ENCODE assay signal across 12 cellular contexts in the genomic region with DNA sequence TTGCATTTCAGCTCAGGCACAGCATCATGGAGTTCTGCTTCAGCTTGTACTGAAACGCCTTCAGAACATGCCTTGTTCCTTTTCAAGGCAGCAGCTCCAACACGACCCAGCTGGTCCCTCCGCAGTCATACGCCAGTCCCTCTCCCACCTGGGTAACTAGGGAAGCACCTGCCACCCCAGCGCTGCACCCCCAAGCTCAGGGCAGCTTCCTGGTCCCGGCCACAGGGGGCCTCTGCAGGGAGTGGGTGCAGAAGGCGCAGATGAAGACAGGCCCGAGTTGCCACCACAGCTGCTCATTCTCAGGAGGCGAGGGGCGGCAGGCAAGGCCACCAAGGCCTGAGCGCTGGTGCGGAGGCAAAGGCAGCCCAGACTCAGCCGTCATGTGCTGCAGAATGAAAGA. TPM values are rescaled to one million over a fixed set of nuclear protein-coding genes. Genes with fewer than 3 reads are reported as not detected.
DNase-seq lines count a peak whose midpoint lies in the region; ATAC-seq, FAIRE-seq and TF ChIP-seq lines count a peak whose summit lies in the region.
"Had no signal": no experiment of that assay in that cellular context is flagged by ENCODE, and none has a peak within 500 bp of the region (broad histone marks: within the 10 kb centered on the region; RNA-seq: fewer than 3 reads in every experiment).

No MANE protein-coding gene starts in this region.

- H3K4me3 Mint-ChIP-seq in CD4-positive, CD25-positive, alpha-beta regulatory T cell = no peak overlapping the region
- H3K4me3 Mint-ChIP-seq in mesothelial cell of epicardium = no peak overlapping the region

- H3K27ac ChIP-seq in CD4-positive, CD25-positive, alpha-beta regulatory T cell (ENCODE audit: insufficient read depth, low read length, poor library complexity, severe bottlenecking) = peak overlapping the region; percentile 17
- H3K27ac ChIP-seq in Peyer's patch (peak overlapping the region in 3 of 4 donors; percentile 40 to 64 (median 59)), H1 (ENCODE audit: low read depth, low read length) (no peak overlapping the region), psoas muscle (peak overlapping the region; percentile 99)

- no peak overlapping the region for H2AK5ac ChIP-seq in H1 (ENCODE audit: low read depth, low read length)

- TF ChIP-seq CTCF in Peyer's patch (IDR thresholded peaks at IDR 0.05) (no peak), H1 (IDR thresholded peaks at IDR 0.05; ENCODE audit: control extremely low read depth in 1 of 3, insufficient read depth in 1 of 3, low read depth in 1 of 3, low read length in 3 of 3) (no peak), psoas muscle (IDR thresholded peaks at IDR 0.05) (no peak), mesothelial cell of epicardium (IDR thresholded peaks at IDR 0.05; ENCODE audit: unreplicated experiment) (no peak)

- peaks cover 89% of the 10 kb centered on the region for H3K36me3 ChIP-seq in CD4-positive, CD25-positive, alpha-beta regulatory T cell (ENCODE audit: control insufficient read depth, insufficient read depth, low read length)
- H3K36me3 ChIP-seq in Peyer's patch (peaks cover 0 to 97% (median 2%) of the 10 kb centered on the region in 3 donors), H1 (ENCODE audit: control insufficient read depth in 2 of 4, insufficient read depth in 4 of 4, low read length in 3 of 4) (peaks cover 40 to 92% (median 73%) of the 10 kb centered on the region in 4 experiments), psoas muscle (ENCODE audit: insufficient read depth in 1 of 2, low read depth in 1 of 2) (peaks cover 11 to 82% of the 10 kb centered on the region in 2 donors)

- intact Hi-C loops in psoas muscle (cut with DNase I) = no loop called here

- no peak overlapping the region for H3K9ac ChIP-seq in H1 (replicated peaks in 1 of 4; ENCODE audit: extremely low read depth in 1 of 4, low read depth in 3 of 4, low read length in 3 of 4)

- no peak for TF ChIP-seq POLR2A in Peyer's patch (IDR thresholded peaks at IDR 0.05)
- TF ChIP-seq POLR2A in H1 (IDR thresholded peaks at IDR 0.05; ENCODE audit: control extremely low read depth in 1 of 2, low read depth in 2 of 2, low read length in 2 of 2) = no peak

- H3K27ac Mint-ChIP-seq in CD4-positive, CD25-positive, alpha-beta regulatory T cell = peak overlapping the region; percentile 52 to 90 (median 67)
- no peak overlapping the region for H3K27ac Mint-ChIP-seq in mesothelial cell of epicardium

- ATAC-seq in CD4-positive, CD25-positive, alpha-beta regulatory T cell (ENCODE audit: low read depth in 2 of 2) = no peak
- no peak for ATAC-seq in psoas muscle
- ATAC-seq in HG02981 (IDR thresholded peaks at IDR 0.05; ENCODE audit: unreplicated experiment) = no peak

- POLR2A ChIA-PET in H1 (lab: Charles Lee; ENCODE audit: partially characterized antibody) = interaction anchor here (1.3 to 14.7 kb wide), 7 partner anchors 9 to 30 kb away, joined by 3 to 197 read pairs (median 4); a partner anchor contains a TSS

- peaks cover 37 to 53% of the 10 kb centered on the region in 2 experiments for H4K20me1 ChIP-seq in H1 (replicated peaks in 1 of 2; ENCODE audit: control insufficient read depth in 1 of 2, insufficient read depth in 2 of 2, low read length in 2 of 2)

- peaks cover 85% of the 10 kb centered on the region for H3K4me1 ChIP-seq in CD4-positive, CD25-positive, alpha-beta regulatory T cell (ENCODE audit: control insufficient read depth, insufficient read depth, low read length, poor library complexity, severe bottlenecking)
- H3K4me1 ChIP-seq in Peyer's patch = peaks cover 6 to 74% (median 12%) of the 10 kb centered on the region in 4 donors
- peaks cover 0 to 16% (median 9%) of the 10 kb centered on the region in 4 experiments; a peak in 5 of 7 replicates for H3K4me1 ChIP-seq in H1 (replicated peaks in 1 of 4; ENCODE audit: control insufficient read depth in 3 of 4, insufficient read depth in 4 of 4, low read length in 3 of 4)
- H3K4me1 ChIP-seq in psoas muscle = peaks cover 95% of the 10 kb centered on the region

- H3K23me2 ChIP-seq in H1 (ENCODE audit: low read depth, low read length) = no peaks in the 10 kb centered on the region; the same call in 1 of the 2 replicates

- H2BK12ac ChIP-seq in H1 (ENCODE audit: low read depth, low read length) = no peak overlapping the region

- H3K4me2 ChIP-seq in H1 (ENCODE audit: insufficient read depth in 1 of 2, low read depth in 2 of 2, low read length in 2 of 2) = no peak overlapping the region

- TF ChIP-seq RAD21 in H1 (IDR thresholded peaks at IDR 0.05 in 1 of 2, conservative IDR thresholded peaks at IDR 0.05 in 1 of 2; ENCODE audit: low read depth in 2 of 2, low read length in 2 of 2) = no peak

- H3K18ac ChIP-seq in H1 (ENCODE audit: extremely low read depth, low read length) = no peak overlapping the region

- H2BK20ac ChIP-seq in H1 (ENCODE audit: low read length) = no peak overlapping the region

- no peak for DNase-seq in CD4-positive, CD25-positive, alpha-beta regulatory T cell
- no peak for DNase-seq in Peyer's patch
- no peak for DNase-seq in H1 (ENCODE audit: low read depth in 1 of 2, low spot score in 2 of 2)
- peak; percentile 15 to 45 for DNase-seq in psoas muscle
- no peak for DNase-seq in mesothelial cell of epicardium (ENCODE audit: low spot score in 2 of 2, unreplicated experiment in 2 of 2)
- DNase-seq in central memory CD4-positive, alpha-beta T cell = no peak
- DNase-seq in ecto neural progenitor cell (ENCODE audit: low spot score) = no peak
- DNase-seq: activated CD4-positive, alpha-beta T cell treated with anti-CD3 and anti-CD28 coated beads, Interleukin-2, amount 50 U/mL, for 48 hours; Calu3; NCI-H2227 treated with DMSO at 0.1 percent for 48 hours; SIG-M5 had no signal

- H2AFZ ChIP-seq in H1 (ENCODE audit: low read length) = no peak overlapping the region

- no peaks in the 10 kb centered on the region for H3K27me3 Mint-ChIP-seq in CD4-positive, CD25-positive, alpha-beta regulatory T cell
- no peaks in the 10 kb centered on the region for H3K27me3 Mint-ChIP-seq in mesothelial cell of epicardium (ENCODE audit: low read depth)

- FAIRE-seq in H1 (lab: Jason Lieb, UNC) = no peak

- peaks cover 0 to 98% of the 10 kb centered on the region in 2 experiments; a peak in 2 of 4 replicates for H3K79me2 ChIP-seq in H1 (ENCODE audit: control insufficient read depth in 1 of 2, insufficient read depth in 2 of 2, low read length in 2 of 2)

- CTCF ChIA-PET in H1 (lab: Charles Lee; ENCODE audit: partially characterized antibody) = interaction anchor here (1.8 kb wide), 1 partner anchor 10 kb away, joined by 5 read pairs; no protein-coding TSS in a partner anchor

- H2BK15ac ChIP-seq in H1 (ENCODE audit: low read length) = no peak overlapping the region

- no peak overlapping the region for H3K14ac ChIP-seq in H1 (ENCODE audit: insufficient read length)

- TF ChIP-seq EP300 in H1 (IDR thresholded peaks at IDR 0.05; ENCODE audit: borderline replicate concordance in 1 of 2, low read depth in 2 of 2, low read length in 2 of 2) = no peak

- no peak overlapping the region for H4K91ac ChIP-seq in H1 (replicated peaks; ENCODE audit: insufficient read length, low read length)

- H3K4me1 Mint-ChIP-seq in CD4-positive, CD25-positive, alpha-beta regulatory T cell = peaks cover 18 to 93% (median 49%) of the 10 kb centered on the region in 4 donors
- H3K4me1 Mint-ChIP-seq in mesothelial cell of epicardium = peaks cover 23% of the 10 kb centered on the region

- H3K79me1 ChIP-seq in H1 (ENCODE audit: low read depth, low read length) = peaks cover 39% of the 10 kb centered on the region

- no peak overlapping the region for H3K23ac ChIP-seq in H1 (ENCODE audit: insufficient read length)

- no peak overlapping the region for H2BK120ac ChIP-seq in H1 (replicated peaks; ENCODE audit: low read depth, low read length)

- 86% methylated on average over 13 of the region's 13 CpGs; no CpG with 5 or more reads in 1 of the 2 experiments for WGBS in H1 (ENCODE audit: extremely low coverage in 1 of 2, insufficient coverage in 1 of 2, insufficient read length in 1 of 2, insufficient replicate concordance in 2 of 2, low coverage in 1 of 2, low lambda C conversion rate in 2 of 2, missing lambda C conversion rate in 1 of 2), 2 experiments
- 73 to 84% (median 83%) methylated on average over 12 to 13 of the region's 13 CpGs for WGBS in psoas muscle, 3 donors

- H2BK5ac ChIP-seq in H1 (ENCODE audit: low read depth, low read length) = peak overlapping the region; percentile 49; the same call in 1 of the 2 replicates

- H3K36me3 Mint-ChIP-seq in CD4-positive, CD25-positive, alpha-beta regulatory T cell = peaks cover 33% of the 10 kb centered on the region
- peaks cover 34% of the 10 kb centered on the region for H3K36me3 Mint-ChIP-seq in mesothelial cell of epicardium

- no peak overlapping the region for H4K5ac ChIP-seq in H1 (ENCODE audit: insufficient read length, low read depth, low read length)

- no peak overlapping the region for H3K56ac ChIP-seq in H1 (replicated peaks; ENCODE audit: insufficient read length, low read depth, low read length)

- H3K9me3 ChIP-seq in CD4-positive, CD25-positive, alpha-beta regulatory T cell (ENCODE audit: control insufficient read depth in 2 of 2, low read length in 2 of 2) = no peaks in the 10 kb centered on the region
- H3K9me3 ChIP-seq in Peyer's patch (no peaks in the 10 kb centered on the region), H1 (ENCODE audit: insufficient read depth in 2 of 2, low read depth in 1 of 2, low read length in 1 of 2) (no peaks in the 10 kb centered on the region), psoas muscle (no peaks in the 10 kb centered on the region)

- no peaks in the 10 kb centered on the region for H3K9me3 Mint-ChIP-seq in CD4-positive, CD25-positive, alpha-beta regulatory T cell
- H3K9me3 Mint-ChIP-seq in mesothelial cell of epicardium = no peaks in the 10 kb centered on the region

- no peak overlapping the region for H3K4ac ChIP-seq in H1 (replicated peaks; ENCODE audit: insufficient read length, low read depth, low read length)

- no peaks in the 10 kb centered on the region for H3K27me3 ChIP-seq in CD4-positive, CD25-positive, alpha-beta regulatory T cell (ENCODE audit: control insufficient read depth, insufficient read depth, low read length)
- no peaks in the 10 kb centered on the region for H3K27me3 ChIP-seq in Peyer's patch
- H3K27me3 ChIP-seq in H1 (replicated peaks in 1 of 4; ENCODE audit: control insufficient read depth in 3 of 4, extremely low read depth in 1 of 4, insufficient read depth in 3 of 4, low read length in 3 of 4) = no peaks in the 10 kb centered on the region
- no peaks in the 10 kb centered on the region for H3K27me3 ChIP-seq in psoas muscle (ENCODE audit: insufficient read depth in 3 of 3, low read length in 2 of 3)

- no peak overlapping the region for H3K4me3 ChIP-seq in CD4-positive, CD25-positive, alpha-beta regulatory T cell (ENCODE audit: low read depth, low read length)
- H3K4me3 ChIP-seq in Peyer's patch (no peak overlapping the region), H1 (ENCODE audit: extremely low read depth in 1 of 4, insufficient read depth in 2 of 4, low read depth in 3 of 4, low read length in 4 of 4) (no peak overlapping the region), psoas muscle (no peak overlapping the region)

- no peak overlapping the region for H4K8ac ChIP-seq in H1 (ENCODE audit: extremely low read depth, insufficient read depth, low read length)

RNA-seq across cellular contexts. Expression of a gene that starts 21.8 kb away (rescaled TPM):
- 326 TPM for total RNA-seq in CD4-positive, CD25-positive, alpha-beta regulatory T cell
- 100 to 1,000 TPM; 312 to 422 (median 370) TPM for polyA plus RNA-seq in CD4-positive, CD25-positive, alpha-beta regulatory T cell
- total RNA-seq in Peyer's patch = 100 to 1,000 TPM; 170 to 192 (median 180) TPM
- 315 and 339 TPM in 2 replicates for total RNA-seq in H1 (2021; fragmentation: NEBNext Ultra II Directional; extraction: Animal tissue kit (Norgen Biotek cat#: 25700))
- 377 and 432 TPM in 2 replicates for polyA plus RNA-seq in H1 (2011; rRNA removed)
- 375 TPM for polyA plus RNA-seq in H1 (2011; cell fraction: cytosol; rRNA removed)
- polyA plus RNA-seq in H1 (2011; cell fraction: nucleus; rRNA removed) = 381 TPM
- polyA plus RNA-seq in H1 (2012, experiment 1 of 2) = 213 to 348 TPM (median 304 TPM) in 4 replicates
- 195 TPM for polyA plus RNA-seq in H1 (2012, experiment 2 of 2)
- polyA plus RNA-seq in H1 (2013, experiment 1 of 2) = 135 TPM
- 138 TPM for polyA plus RNA-seq in H1 (2013, experiment 2 of 2)
- polyA minus RNA-seq in H1 (2011; rRNA and poly(A)+ RNA removed) = 264 and 269 TPM in 2 replicates
- 174 TPM for polyA minus RNA-seq in H1 (2011; cell fraction: cytosol; rRNA and poly(A)+ RNA removed)
- 135 TPM for polyA minus RNA-seq in H1 (2011; cell fraction: nucleus; rRNA and poly(A)+ RNA removed)
- total RNA-seq in psoas muscle = 100 to 1,000 TPM in 3 of 4 donors, 10 to 100 TPM in 1; 86.3 to 146 (median 118) TPM
- polyA plus RNA-seq in psoas muscle = 100 to 1,000 TPM in 1 of 3 donors, 10 to 100 TPM in 2; 55.6 to 273 (median 79.1) TPM
- total RNA-seq in mesothelial cell of epicardium = 227 to 229 TPM (median 227 TPM) in 3 replicates

Comparison
In these comparisons a context has a peak if more than half of its experiments do, and no peak if none do; other contexts are left out.
1. DNase-seq: peak in psoas muscle (2 of 2); none in CD4-positive, CD25-positive, alpha-beta regulatory T cell (0 of 3), Peyer's patch (0 of 3), H1 (0 of 2), mesothelial cell of epicardium (0 of 2), central memory CD4-positive, alpha-beta T cell (single experiment) and ecto neural progenitor cell (single experiment).